8 cellular contexts compared by ENCODE assay signal in the genomic region with DNA sequence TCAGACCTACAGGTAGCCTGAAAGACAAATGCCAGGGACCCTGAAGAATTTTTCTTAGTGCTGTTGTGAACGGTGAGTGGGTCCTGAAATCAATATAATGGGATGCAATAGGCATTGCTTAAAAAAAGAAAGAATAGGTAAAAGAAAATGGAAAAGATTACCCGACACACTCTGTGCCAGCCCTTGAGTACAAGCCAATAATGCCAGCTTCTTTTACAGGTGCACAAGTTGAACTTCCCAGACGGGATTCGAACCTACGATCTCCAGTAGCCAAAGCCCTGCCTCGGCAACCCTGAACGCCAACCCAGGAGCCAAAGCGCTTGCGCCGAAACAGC. TPM values are rescaled to one million over a fixed set of nuclear protein-coding genes. Genes with fewer than 3 reads are reported as not detected.
DNase-seq lines count a peak whose midpoint lies in the region; ATAC-seq, FAIRE-seq and TF ChIP-seq lines count a peak whose summit lies in the region.

No MANE protein-coding gene starts in this region.

- BruUV-seq in GM12878 (replicated peaks; lab: Mats Ljungman, UMichigan), result TSS peak; percentile 83

- 1% methylated on average over 10 of the region's 10 CpGs for WGBS in A549 (ENCODE audit: missing lambda C conversion rate)
- 17% methylated on average over 10 of the region's 10 CpGs for WGBS in GM12878 (ENCODE audit: insufficient coverage, insufficient replicate concordance, low lambda C conversion rate, missing lambda C conversion rate)
- 6 to 52% (median 25%) methylated on average over 7 to 10 of the region's 10 CpGs for WGBS in adrenal gland, 4 donors

- peak overlapping the region; percentile 77 for H2AFZ ChIP-seq in GM12878 (ENCODE audit: control insufficient read depth, low read depth, low read length)

- in situ Hi-C loops in GM12878 (cut with MboI), result no loop called here

- ATAC-seq in A549 (no peak), GM12878 (no peak)

- FAIRE-seq in A549 (lab: Jason Lieb, UNC) (no peak), GM12878 (lab: Jason Lieb, UNC) (no peak), RCC 7860 (lab: Jason Lieb, UNC) (no peak)

- CTCF ChIA-PET in A549 (lab: Yijun Ruan, JAX) (interaction anchor here (1.2 kb wide), 1 partner anchor 15 kb away, joined by 3 read pairs; no protein-coding TSS in a partner anchor), GM12878 (lab: Yijun Ruan, JAX) (interaction anchor here (0.8 to 1.7 kb wide), 3 partner anchors 9 to 209 kb away, joined by 3 to 5 read pairs (median 4); partner anchors contain the start of gene HDAC6)

- H3K27ac ChIP-seq in A549 (peak overlapping the region; percentile 59 to 77), GM12878 (ENCODE audit: control insufficient read depth, insufficient read depth) (peak overlapping the region; percentile 48), mucosa of rectum (ENCODE audit: low read depth in 2 of 2, low read length in 2 of 2) (no peak overlapping the region), adrenal gland (no peak overlapping the region)

- no peaks in the 10 kb centered on the region for H3K9me3 ChIP-seq in A549
- H3K9me3 ChIP-seq in GM12878 (replicated peaks; ENCODE audit: control insufficient read depth, insufficient read depth, low read length), result no peaks in the 10 kb centered on the region; the same call in 2 of the 3 replicates
- H3K9me3 ChIP-seq in mucosa of rectum (ENCODE audit: control insufficient read depth in 2 of 2, low read length in 2 of 2), result no peaks in the 10 kb centered on the region
- H3K9me3 ChIP-seq in adrenal gland (replicated peaks in 1 of 3), result no peaks in the 10 kb centered on the region

- DNase-seq in A549 (ENCODE audit: low read depth in 1 of 2, low spot score in 1 of 2), result no peak
- no peak for DNase-seq in HFF-Myc (ENCODE audit: extremely low read depth, low read depth)
- DNase-seq in GM12878 (ENCODE audit: low read depth, low spot score), result no peak
- no peak for DNase-seq in adrenal gland
- DNase-seq in NCI-H526 (lab: John Stamatoyannopoulos, UW), result no peak
- no peak for DNase-seq in SHP77 (lab: John Stamatoyannopoulos, UW)
- no peak for DNase-seq in RCC 7860 (ENCODE audit: low spot score)

- intact Hi-C loops in GM12878 (cut with micrococcal nuclease; ENCODE audit: unreplicated experiment) (no loop called here), adrenal gland (cut with DNase I) (no loop called here)

- TF ChIP-seq POLR2A in A549 (IDR thresholded peaks at IDR 0.05; ENCODE audit: low read length), result no peak
- TF ChIP-seq POLR2A in GM12878 (IDR thresholded peaks at IDR 0.05; ENCODE audit: low read depth, low read length), result no peak
- TF ChIP-seq POLR2A in adrenal gland (IDR thresholded peaks at IDR 0.05), result no peak

- no peaks in the 10 kb centered on the region; the same call in 1 of the 2 replicates for H3K79me2 ChIP-seq in GM12878 (ENCODE audit: control insufficient read depth, insufficient read depth, low read length)

- H3K36me3 ChIP-seq in GM12878 (ENCODE audit: control insufficient read depth in 2 of 2, insufficient read depth in 2 of 2, low read length in 1 of 2) (no peaks in the 10 kb centered on the region), mucosa of rectum (ENCODE audit: control insufficient read depth in 2 of 2, insufficient read depth in 2 of 2, low read length in 2 of 2) (no peaks in the 10 kb centered on the region), adrenal gland (replicated peaks in 1 of 2) (no peaks in the 10 kb centered on the region)

- RAD21 ChIA-PET in GM12878 (lab: Charles Lee; ENCODE audit: unreplicated experiment), result interaction anchor here (1.1 kb wide), 1 partner anchor 200 kb away, joined by 3 read pairs; no protein-coding TSS in a partner anchor

- no peaks in the 10 kb centered on the region for H4K20me1 ChIP-seq in GM12878 (ENCODE audit: control insufficient read depth, insufficient read depth)

- POLR2A ChIA-PET in A549 (lab: Yijun Ruan, JAX), result interaction anchor here (0.6 to 1.6 kb wide), 12 partner anchors 8 to 936 kb away, joined by 3 to 23 read pairs (median 4); partner anchors contain the start of genes HDAC6, OTUD5, PQBP1 and RBM3
- POLR2A ChIA-PET in GM12878 (lab: Charles Lee), result interaction anchor here (0.6 to 1.4 kb wide), 6 partner anchors 10 to 267 kb away, joined by 3 to 6 read pairs (median 4); partner anchors contain the start of gene HDAC6

- TF ChIP-seq CTCF in A549 (IDR thresholded peaks at IDR 0.05) (no peak), HFF-Myc (IDR thresholded peaks at IDR 0.05; ENCODE audit: low read depth, low read length, missing control alignments) (no peak), GM12878 (IDR thresholded peaks at IDR 0.05 in 2 of 3, conservative IDR thresholded peaks at IDR 0.05 in 1 of 3; ENCODE audit: control insufficient read depth in 2 of 3, extremely low read depth in 1 of 3, insufficient read depth in 1 of 3, low read depth in 3 of 3, low read length in 3 of 3) (no peak), adrenal gland (IDR thresholded peaks at IDR 0.05) (no peak)

- TF ChIP-seq EP300 in A549 (IDR thresholded peaks at IDR 0.05) (no peak), GM12878 (IDR thresholded peaks at IDR 0.05; ENCODE audit: borderline replicate concordance in 1 of 2, control insufficient read depth in 1 of 2, low read depth in 2 of 2, low read length in 2 of 2) (no peak)

- SMC1A ChIA-PET in GM12878 (lab: Charles Lee; ENCODE audit: uncharacterized antibody, unreplicated experiment), result interaction anchor here (1.0 kb wide), 2 partner anchors 65 to 203 kb away, joined by 3 to 4 read pairs; partner anchors contain the start of gene HDAC6

- H3K4me3 ChIP-seq in A549, result peak overlapping the region; percentile 30
- H3K4me3 ChIP-seq in HFF-Myc (replicated peaks; ENCODE audit: low read depth, low read length), result peak overlapping the region; percentile 54
- peak overlapping the region; percentile 54; the same call in 1 of the 2 replicates for H3K4me3 ChIP-seq in GM12878
- peak overlapping the region; percentile 34 to 58 for H3K4me3 ChIP-seq in mucosa of rectum (ENCODE audit: low read length in 2 of 2)
- H3K4me3 ChIP-seq in adrenal gland, result peak overlapping the region in 2 of 4 donors; percentile 20 to 24

- TF ChIP-seq RAD21 in A549 (conservative IDR thresholded peaks at IDR 0.05 in 1 of 2, IDR thresholded peaks at IDR 0.05 in 1 of 2), result no peak
- no peak for TF ChIP-seq RAD21 in GM12878 (IDR thresholded peaks at IDR 0.05; ENCODE audit: insufficient read depth, low read depth, low read length)

- H3K9ac ChIP-seq in GM12878 (ENCODE audit: control insufficient read depth, insufficient read depth, low read length) (peak overlapping the region; percentile 65), mucosa of rectum (ENCODE audit: low read depth in 1 of 2, low read length in 2 of 2) (no peak overlapping the region)

- H3K27me3 ChIP-seq in GM12878 (replicated peaks in 1 of 2; ENCODE audit: control insufficient read depth in 2 of 2, insufficient read depth in 2 of 2, low read length in 1 of 2) (no peaks in the 10 kb centered on the region), mucosa of rectum (ENCODE audit: control insufficient read depth in 2 of 2, insufficient read depth in 2 of 2, low read length in 2 of 2) (no peaks in the 10 kb centered on the region), adrenal gland (no peaks in the 10 kb centered on the region)

- peaks cover 6% of the 10 kb centered on the region for H3K4me1 ChIP-seq in A549
- H3K4me1 ChIP-seq in GM12878 (ENCODE audit: control insufficient read depth, insufficient read depth, low read length), result no peaks in the 10 kb centered on the region; the same call in 1 of the 2 replicates
- peaks cover 0 to 3% of the 10 kb centered on the region in 2 donors for H3K4me1 ChIP-seq in mucosa of rectum (ENCODE audit: control insufficient read depth in 2 of 2, insufficient read depth in 2 of 2, low read length in 2 of 2)
- H3K4me1 ChIP-seq in adrenal gland (replicated peaks in 1 of 2), result peaks cover 0 to 3% of the 10 kb centered on the region in 2 donors

- H3K4me2 ChIP-seq in A549 (peak overlapping the region; percentile 73), GM12878 (ENCODE audit: control insufficient read depth, insufficient read depth) (peak overlapping the region; percentile 84)

RNA-seq across cellular contexts. Expression of gene GLOD5, which starts 24.7 kb away (rescaled TPM):
- polyA plus RNA-seq in A549 (2011; rRNA removed), result not detected in 2 replicates
- polyA plus RNA-seq in A549 (2012; cell fraction: cytosol; rRNA removed), result not detected in 2 replicates
- not detected in 2 replicates for polyA plus RNA-seq in A549 (2012; cell fraction: nucleus; rRNA removed)
- not detected in 3 replicates for polyA plus RNA-seq in A549 (2017; fragmentation: RNase III; extraction: RNeasy Plus Mini Kit Qiagen cat#74134 plus additional on column Dnase treatment)
- polyA minus RNA-seq in A549 (2011; rRNA and poly(A)+ RNA removed), result not detected in 2 replicates
- total RNA-seq in GM12878 (2013; cell fraction: nucleolus; rRNA removed), result not detected in 2 replicates
- not detected in 2 replicates for total RNA-seq in GM12878 (2014; rRNA removed)
- not detected in 2 replicates for total RNA-seq in GM12878 (2014; rRNA removed; fragmentation: Illumina TruSeq; extraction: Trizol)
- not detected in 2 replicates for total RNA-seq in GM12878 (2021)
- not detected for polyA plus RNA-seq in GM12878 (2011; ENCODE audit: low read depth)
- polyA plus RNA-seq in GM12878 (2011; rRNA removed), result not detected in 2 replicates
- not detected in 2 replicates for polyA plus RNA-seq in GM12878 (2011; cell fraction: cytosol; rRNA removed)
- polyA plus RNA-seq in GM12878 (2011; cell fraction: nucleus; rRNA removed), result not detected in 2 replicates
- not detected in 2 replicates for polyA plus RNA-seq in GM12878 (2012)
- not detected in 2 replicates for polyA plus RNA-seq in GM12878 (2014; fragmentation: Illumina TruSeq; extraction: Trizol)
- polyA plus RNA-seq in GM12878 (2014; fragmentation: Nextera tagmentation; extraction: Ambion mirVana), result not detected
- not detected in 2 replicates for polyA plus RNA-seq in GM12878 (2014; rRNA removed)
- polyA plus RNA-seq in GM12878 (2016; fragmentation: Nextera tagmentation; extraction: Ambion mirVana), result not detected
- not detected in 2 replicates for polyA minus RNA-seq in GM12878 (2011; rRNA and poly(A)+ RNA removed)
- not detected in 2 replicates for polyA minus RNA-seq in GM12878 (2011; cell fraction: cytosol; rRNA and poly(A)+ RNA removed)
- polyA minus RNA-seq in GM12878 (2011; cell fraction: nucleus; rRNA and poly(A)+ RNA removed), result not detected in 2 replicates
- total RNA-seq in adrenal gland, result not detected
- not detected for polyA plus RNA-seq in adrenal gland

RNA-seq across cellular contexts. Expression of gene SUV39H1, which starts 40.3 kb away (rescaled TPM):
- polyA plus RNA-seq in A549 (2011; rRNA removed), result 12.8 and 13.4 TPM in 2 replicates
- 25.2 and 26.3 TPM in 2 replicates for polyA plus RNA-seq in A549 (2012; cell fraction: cytosol; rRNA removed)
- 64.5 and 69.9 TPM in 2 replicates for polyA plus RNA-seq in A549 (2012; cell fraction: nucleus; rRNA removed)
- 19.9 to 20.3 TPM (median 20.0 TPM) in 3 replicates for polyA plus RNA-seq in A549 (2017; fragmentation: RNase III; extraction: RNeasy Plus Mini Kit Qiagen cat#74134 plus additional on column Dnase treatment)
- polyA minus RNA-seq in A549 (2011; rRNA and poly(A)+ RNA removed), result 27.1 and 31.3 TPM in 2 replicates
- total RNA-seq in GM12878 (2013; cell fraction: nucleolus; rRNA removed), result 5.6 and 6.0 TPM in 2 replicates
- 19.6 and 21.7 TPM in 2 replicates for total RNA-seq in GM12878 (2014; rRNA removed)
- 11.1 and 12.3 TPM in 2 replicates for total RNA-seq in GM12878 (2014; rRNA removed; fragmentation: Illumina TruSeq; extraction: Trizol)
- 25.3 and 29.0 TPM in 2 replicates for total RNA-seq in GM12878 (2021)
- polyA plus RNA-seq in GM12878 (2011; ENCODE audit: low read depth), result 6.9 TPM
- polyA plus RNA-seq in GM12878 (2011; rRNA removed), result 4.6 and 10.1 TPM in 2 replicates
- 17.3 and 19.3 TPM in 2 replicates for polyA plus RNA-seq in GM12878 (2011; cell fraction: cytosol; rRNA removed)
- polyA plus RNA-seq in GM12878 (2011; cell fraction: nucleus; rRNA removed), result 27.7 and 34.7 TPM in 2 replicates
- 12.5 and 12.9 TPM in 2 replicates for polyA plus RNA-seq in GM12878 (2012)
- polyA plus RNA-seq in GM12878 (2014; fragmentation: Illumina TruSeq; extraction: Trizol), result 10.9 and 19.7 TPM in 2 replicates
- polyA plus RNA-seq in GM12878 (2014; fragmentation: Nextera tagmentation; extraction: Ambion mirVana), result 1 to 10 TPM; 4.9 to 5.7 TPM
- polyA plus RNA-seq in GM12878 (2014; rRNA removed), result 14.4 and 18.7 TPM in 2 replicates
- 10 to 100 TPM; 29.8 to 33.2 TPM for polyA plus RNA-seq in GM12878 (2016; fragmentation: Nextera tagmentation; extraction: Ambion mirVana)
- polyA minus RNA-seq in GM12878 (2011; rRNA and poly(A)+ RNA removed), result 12.3 and 17.8 TPM in 2 replicates
- polyA minus RNA-seq in GM12878 (2011; cell fraction: cytosol; rRNA and poly(A)+ RNA removed), result 8.2 and 9.0 TPM in 2 replicates
- 6.5 and 13.5 TPM in 2 replicates for polyA minus RNA-seq in GM12878 (2011; cell fraction: nucleus; rRNA and poly(A)+ RNA removed)
- 1 to 10 TPM; 2.6 to 4.4 (median 3.6) TPM for total RNA-seq in adrenal gland
- polyA plus RNA-seq in adrenal gland, result 1 to 10 TPM; 2.6 to 3.2 (median 3.1) TPM

RNA-seq across cellular contexts. Expression of gene GATA1, which starts 49.5 kb away (rescaled TPM):
- polyA plus RNA-seq in A549 (2011; rRNA removed) (not detected in 2 replicates), A549 (2017; fragmentation: RNase III; extraction: RNeasy Plus Mini Kit Qiagen cat#74134 plus additional on column Dnase treatment) (not detected in 3 replicates), GM12878 (2011; rRNA removed) (not detected in 2 replicates), GM12878 (2014; fragmentation: Illumina TruSeq; extraction: Trizol) (not detected in 2 replicates), GM12878 (2014; fragmentation: Nextera tagmentation; extraction: Ambion mirVana) (not detected), GM12878 (2014; rRNA removed) (0.24 TPM in 1 of 2 replicates, not detected in the other), GM12878 (2016; fragmentation: Nextera tagmentation; extraction: Ambion mirVana) (not detected), adrenal gland (not detected)
- polyA plus RNA-seq in A549 (2012; cell fraction: cytosol; rRNA removed), result not detected in 2 replicates
- not detected in 2 replicates for polyA plus RNA-seq in A549 (2012; cell fraction: nucleus; rRNA removed)
- not detected in 2 replicates for polyA minus RNA-seq in A549 (2011; rRNA and poly(A)+ RNA removed)
- total RNA-seq in GM12878 (2013; cell fraction: nucleolus; rRNA removed), result not detected in 2 replicates
- total RNA-seq in GM12878 (2014; rRNA removed) (not detected in 2 replicates), GM12878 (2014; rRNA removed; fragmentation: Illumina TruSeq; extraction: Trizol) (not detected in 2 replicates), GM12878 (2021) (0.13 and 0.36 TPM in 2 replicates), adrenal gland (under 1 TPM in 2 of 8 donors, not detected in 6; 0.27 to 0.43 TPM)
- not detected for polyA plus RNA-seq in GM12878 (2011; ENCODE audit: low read depth)
- not detected in 2 replicates for polyA plus RNA-seq in GM12878 (2011; cell fraction: cytosol; rRNA removed)
- polyA plus RNA-seq in GM12878 (2011; cell fraction: nucleus; rRNA removed), result not detected in 2 replicates
- not detected in 2 replicates for polyA plus RNA-seq in GM12878 (2012)
- polyA minus RNA-seq in GM12878 (2011; rRNA and poly(A)+ RNA removed), result not detected in 2 replicates
- polyA minus RNA-seq in GM12878 (2011; cell fraction: cytosol; rRNA and poly(A)+ RNA removed), result not detected in 2 replicates
- polyA minus RNA-seq in GM12878 (2011; cell fraction: nucleus; rRNA and poly(A)+ RNA removed), result not detected in 2 replicates

RNA-seq across cellular contexts. Expression of gene WAS, which starts 53.2 kb away (rescaled TPM):
- polyA plus RNA-seq in A549 (2011; rRNA removed), result 0.05 and 0.09 TPM in 2 replicates
- 0.16 and 0.17 TPM in 2 replicates for polyA plus RNA-seq in A549 (2012; cell fraction: cytosol; rRNA removed)
- polyA plus RNA-seq in A549 (2012; cell fraction: nucleus; rRNA removed), result 0.78 and 0.86 TPM in 2 replicates
- 0.21 to 0.44 TPM (median 0.29 TPM) in 3 replicates for polyA plus RNA-seq in A549 (2017; fragmentation: RNase III; extraction: RNeasy Plus Mini Kit Qiagen cat#74134 plus additional on column Dnase treatment)
- polyA minus RNA-seq in A549 (2011; rRNA and poly(A)+ RNA removed), result not detected in 2 replicates
- 21.8 and 23.0 TPM in 2 replicates for total RNA-seq in GM12878 (2013; cell fraction: nucleolus; rRNA removed)
- 42.5 and 46.8 TPM in 2 replicates for total RNA-seq in GM12878 (2014; rRNA removed)
- 22.0 and 23.1 TPM in 2 replicates for total RNA-seq in GM12878 (2014; rRNA removed; fragmentation: Illumina TruSeq; extraction: Trizol)
- 84.7 and 86.8 TPM in 2 replicates for total RNA-seq in GM12878 (2021)
- 28.6 TPM for polyA plus RNA-seq in GM12878 (2011; ENCODE audit: low read depth)
- polyA plus RNA-seq in GM12878 (2011; rRNA removed), result 4.5 and 11.6 TPM in 2 replicates
- polyA plus RNA-seq in GM12878 (2011; cell fraction: cytosol; rRNA removed), result 13.9 and 25.0 TPM in 2 replicates
- 44.2 and 60.9 TPM in 2 replicates for polyA plus RNA-seq in GM12878 (2011; cell fraction: nucleus; rRNA removed)
- polyA plus RNA-seq in GM12878 (2012), result 75.1 and 90.0 TPM in 2 replicates
- 27.2 and 83.2 TPM in 2 replicates for polyA plus RNA-seq in GM12878 (2014; fragmentation: Illumina TruSeq; extraction: Trizol)
- polyA plus RNA-seq in GM12878 (2014; fragmentation: Nextera tagmentation; extraction: Ambion mirVana), result 1 to 10 TPM; 1.6 to 2.0 TPM
- polyA plus RNA-seq in GM12878 (2014; rRNA removed), result 30.9 and 42.5 TPM in 2 replicates
- polyA plus RNA-seq in GM12878 (2016; fragmentation: Nextera tagmentation; extraction: Ambion mirVana), result 10 to 100 TPM; 19.5 to 23.0 TPM
- polyA minus RNA-seq in GM12878 (2011; rRNA and poly(A)+ RNA removed), result 14.0 and 23.0 TPM in 2 replicates
- 18.0 and 20.1 TPM in 2 replicates for polyA minus RNA-seq in GM12878 (2011; cell fraction: cytosol; rRNA and poly(A)+ RNA removed)
- 17.9 and 21.3 TPM in 2 replicates for polyA minus RNA-seq in GM12878 (2011; cell fraction: nucleus; rRNA and poly(A)+ RNA removed)
- total RNA-seq in adrenal gland, result 10 to 100 TPM in 5 of 8 donors, 1 to 10 TPM in 3; 5.8 to 22.5 (median 13.6) TPM
- polyA plus RNA-seq in adrenal gland, result 10 to 100 TPM in 1 of 3 donors, 1 to 10 TPM in 2; 4.2 to 18.9 (median 9.1) TPM

Comparison
In these comparisons a context has a peak if more than half of its experiments do, and no peak if none do; other contexts are left out.
1. H3K27ac ChIP-seq: peak in A549 (2 of 2) and GM12878 (single experiment); none in mucosa of rectum (0 of 2) and adrenal gland (0 of 5).